In the genomic region with DNA sequence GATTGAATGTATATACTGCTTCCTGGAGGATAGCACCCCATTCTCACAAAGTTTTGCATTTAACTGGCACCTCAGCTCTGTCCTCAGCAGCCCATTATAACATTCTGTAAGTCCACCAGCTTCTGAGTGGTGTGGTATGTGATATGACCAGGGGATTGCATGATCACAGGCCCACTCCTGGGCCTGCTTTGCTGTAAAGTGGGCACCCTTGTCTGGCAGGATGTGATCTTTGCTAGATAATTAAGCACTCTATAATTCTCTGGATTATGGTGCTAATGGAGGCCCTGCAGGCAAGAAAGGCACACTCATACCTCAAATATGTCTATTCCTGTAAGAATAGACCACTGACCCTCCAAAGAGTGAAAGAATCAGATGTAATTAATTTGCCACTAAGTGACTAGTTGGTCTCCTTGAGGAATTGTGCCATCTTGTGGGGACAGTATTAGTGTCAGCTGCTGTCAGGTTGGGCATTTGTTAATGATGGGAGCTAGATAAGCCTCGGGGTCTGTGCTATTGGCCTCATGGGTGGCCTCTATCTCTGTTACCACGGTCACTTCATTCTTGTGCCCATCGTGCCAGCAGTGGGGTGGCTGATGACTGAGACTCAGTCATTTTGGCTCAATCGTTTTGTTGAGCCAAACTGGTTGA, we compare ENCODE assay signal across 9 cellular contexts. TPM values are rescaled to one million over a fixed set of nuclear protein-coding genes. Genes with fewer than 3 reads are reported as not detected.
A peak's percentile ranks its signal among the peaks of the same experiment; 100 is the strongest.
DNase-seq lines count a peak whose midpoint lies in the region; ATAC-seq and TF ChIP-seq lines count a peak whose summit lies in the region.
"Had no signal": no experiment of that assay in that cellular context is flagged by ENCODE, and none has a peak within 500 bp of the region (broad histone marks: within the 10 kb centered on the region; RNA-seq: fewer than 3 reads in every experiment).

No MANE protein-coding gene starts in this region.

- H3K4me2 ChIP-seq in GM23338: no peak overlapping the region

- no peaks in the 10 kb centered on the region for H3K36me3 ChIP-seq in GM23338 (ENCODE audit: insufficient read depth)

- no peak overlapping the region for H3K27ac Mint-ChIP-seq in activated naive CD8-positive, alpha-beta T cell treated with anti-CD3 and anti-CD28 coated beads for 36 hours
- no peak overlapping the region for H3K27ac Mint-ChIP-seq in activated naive CD8-positive, alpha-beta T cell treated with anti-CD3 and anti-CD28 coated beads, Interleukin-2, amount 50 U/mL, for 24 hours
- H3K27ac Mint-ChIP-seq in GM23338: no peak overlapping the region; the same call in 1 of the 2 replicates
- H3K27ac Mint-ChIP-seq: activated naive CD8-positive, alpha-beta T cell had no signal

- no peaks in the 10 kb centered on the region for H3K9me3 Mint-ChIP-seq in activated naive CD8-positive, alpha-beta T cell treated with anti-CD3 and anti-CD28 coated beads for 36 hours
- no peaks in the 10 kb centered on the region for H3K9me3 Mint-ChIP-seq in activated naive CD8-positive, alpha-beta T cell treated with anti-CD3 and anti-CD28 coated beads, Interleukin-2, amount 50 U/mL, for 24 hours
- H3K9me3 Mint-ChIP-seq in GM23338: no peaks in the 10 kb centered on the region

- no peak overlapping the region for H3K27ac ChIP-seq in GM23338 (ENCODE audit: low read depth)

- no peak overlapping the region for H3K4me3 Mint-ChIP-seq in activated naive CD8-positive, alpha-beta T cell treated with anti-CD3 and anti-CD28 coated beads for 36 hours
- no peak overlapping the region for H3K4me3 Mint-ChIP-seq in activated naive CD8-positive, alpha-beta T cell treated with anti-CD3 and anti-CD28 coated beads, Interleukin-2, amount 50 U/mL, for 24 hours
- no peak overlapping the region for H3K4me3 Mint-ChIP-seq in GM23338
- H3K4me3 Mint-ChIP-seq: activated naive CD8-positive, alpha-beta T cell had no signal

- H4K20me1 ChIP-seq in GM23338 (replicated peaks; ENCODE audit: insufficient read depth): no peaks in the 10 kb centered on the region

- peaks cover 6% of the 10 kb centered on the region for H3K27me3 Mint-ChIP-seq in activated naive CD8-positive, alpha-beta T cell treated with anti-CD3 and anti-CD28 coated beads for 36 hours
- H3K27me3 Mint-ChIP-seq in activated naive CD8-positive, alpha-beta T cell treated with anti-CD3 and anti-CD28 coated beads, Interleukin-2, amount 50 U/mL, for 24 hours: no peaks in the 10 kb centered on the region
- H3K27me3 Mint-ChIP-seq in GM23338 (ENCODE audit: insufficient read depth, low read depth, poor library complexity): peaks cover 1% of the 10 kb centered on the region
- H3K27me3 Mint-ChIP-seq: activated naive CD8-positive, alpha-beta T cell had no signal

- TF ChIP-seq CTCF in GM23338 (conservative IDR thresholded peaks at IDR 0.05; ENCODE audit: low read depth in 2 of 2): peak; percentile 70 to 83

- H3K36me3 Mint-ChIP-seq in activated naive CD8-positive, alpha-beta T cell treated with anti-CD3 and anti-CD28 coated beads for 36 hours: no peaks in the 10 kb centered on the region
- no peaks in the 10 kb centered on the region for H3K36me3 Mint-ChIP-seq in activated naive CD8-positive, alpha-beta T cell treated with anti-CD3 and anti-CD28 coated beads, Interleukin-2, amount 50 U/mL, for 24 hours (ENCODE audit: low read depth)
- no peaks in the 10 kb centered on the region for H3K36me3 Mint-ChIP-seq in GM23338 (ENCODE audit: low read depth)
- H3K36me3 Mint-ChIP-seq: activated naive CD8-positive, alpha-beta T cell had no signal

- H3F3A ChIP-seq in GM23338 (replicated peaks; ENCODE audit: low read depth): no peaks in the 10 kb centered on the region

- H3K9me2 ChIP-seq in GM23338 (ENCODE audit: insufficient read depth): no peaks in the 10 kb centered on the region

- no peak for ATAC-seq in activated naive CD8-positive, alpha-beta T cell treated with anti-CD3 and anti-CD28 coated beads, Interleukin-2, amount 50 U/mL, for 24 hours
- peak; percentile 94 for ATAC-seq in GM23338
- ATAC-seq in GM19035 (IDR thresholded peaks at IDR 0.05; ENCODE audit: unreplicated experiment): no peak

- H3K79me2 ChIP-seq in GM23338 (replicated peaks; ENCODE audit: insufficient read depth): no peaks in the 10 kb centered on the region

- no peak overlapping the region for H2AFZ ChIP-seq in GM23338

- H3K27me3 ChIP-seq in GM23338 (ENCODE audit: insufficient read depth): no peaks in the 10 kb centered on the region

- H3K4me1 Mint-ChIP-seq in activated naive CD8-positive, alpha-beta T cell treated with anti-CD3 and anti-CD28 coated beads for 36 hours: no peaks in the 10 kb centered on the region
- no peaks in the 10 kb centered on the region for H3K4me1 Mint-ChIP-seq in activated naive CD8-positive, alpha-beta T cell treated with anti-CD3 and anti-CD28 coated beads, Interleukin-2, amount 50 U/mL, for 24 hours
- no peaks in the 10 kb centered on the region for H3K4me1 Mint-ChIP-seq in GM23338

- DNase-seq in activated naive CD8-positive, alpha-beta T cell treated with anti-CD3 and anti-CD28 coated beads for 36 hours: peak; percentile 6
- DNase-seq in activated naive CD8-positive, alpha-beta T cell treated with anti-CD3 and anti-CD28 coated beads, Interleukin-2, amount 50 U/mL, for 24 hours: no peak
- DNase-seq in GM23338 (ENCODE audit: low spot score) (peak; percentile 79), NCI-H1092 (lab: John Stamatoyannopoulos, UW) (peak; percentile 12), amniotic epithelial cell (ENCODE audit: low read depth) (peak; percentile 59), left kidney (ENCODE audit: low read depth, low spot score) (peak; percentile 77), NCI-H2029 treated with DMSO at 0.1 percent for 48 hours (lab: John Stamatoyannopoulos, UW) (no peak)

- no peak overlapping the region for H3K4me3 ChIP-seq in GM23338

- no peaks in the 10 kb centered on the region for H3K4me1 ChIP-seq in GM23338 (ENCODE audit: insufficient read depth)

RNA-seq across cellular contexts. Expression of a gene that starts 2.2 kb away (rescaled TPM):
- total RNA-seq in activated naive CD8-positive, alpha-beta T cell treated with anti-CD3 and anti-CD28 coated beads for 36 hours: not detected
- total RNA-seq in GM23338 (2014; rRNA removed; shearing (Covaris generic)): not detected in 2 replicates
- not detected in 2 replicates for polyA plus RNA-seq in GM23338 (2016; fragmentation: Nextera tagmentation; extraction: Ambion mirVana)

RNA-seq across cellular contexts. Expression of a gene that starts 11.5 kb away (rescaled TPM):
- total RNA-seq in activated naive CD8-positive, alpha-beta T cell treated with anti-CD3 and anti-CD28 coated beads for 36 hours: 10 to 100 TPM; 62.9 to 64.1 TPM
- 13.8 and 19.5 TPM in 2 replicates for total RNA-seq in GM23338 (2014; rRNA removed; shearing (Covaris generic))
- 98.7 and 106 TPM in 2 replicates for polyA plus RNA-seq in GM23338 (2016; fragmentation: Nextera tagmentation; extraction: Ambion mirVana)

RNA-seq across cellular contexts. Expression of a gene that starts 23.7 kb away (rescaled TPM):
- total RNA-seq in activated naive CD8-positive, alpha-beta T cell treated with anti-CD3 and anti-CD28 coated beads for 36 hours: not detected
- not detected in 2 replicates for total RNA-seq in GM23338 (2014; rRNA removed; shearing (Covaris generic))
- polyA plus RNA-seq in GM23338 (2016; fragmentation: Nextera tagmentation; extraction: Ambion mirVana): not detected in 2 replicates

RNA-seq across cellular contexts. Expression of a gene that starts 43.9 kb away (rescaled TPM):
- under 1 TPM; 0.08 to 0.16 TPM for total RNA-seq in activated naive CD8-positive, alpha-beta T cell treated with anti-CD3 and anti-CD28 coated beads for 36 hours
- 0.14 and 0.43 TPM in 2 replicates for total RNA-seq in GM23338 (2014; rRNA removed; shearing (Covaris generic))
- not detected in 2 replicates for polyA plus RNA-seq in GM23338 (2016; fragmentation: Nextera tagmentation; extraction: Ambion mirVana)

Comparison
In these comparisons a context has a peak if more than half of its experiments do, and no peak if none do; other contexts are left out.
1. DNase-seq: peak in activated naive CD8-positive, alpha-beta T cell treated with anti-CD3 and anti-CD28 coated beads for 36 hours (single experiment), GM23338 (single experiment), NCI-H1092 (single experiment), amniotic epithelial cell (single experiment) and left kidney (single experiment); none in activated naive CD8-positive, alpha-beta T cell treated with anti-CD3 and anti-CD28 coated beads, Interleukin-2, amount 50 U/mL, for 24 hours (single experiment) and NCI-H2029 treated with DMSO at 0.1 percent for 48 hours (single experiment).